24 cellular contexts compared by ENCODE assay signal in genomic region chr2:100812573-100812972, GRCh38. TPM values are rescaled to one million over a fixed set of nuclear protein-coding genes. Genes with fewer than 3 reads are reported as not detected.
DNase-seq lines count a peak whose midpoint lies in the region; ATAC-seq and TF ChIP-seq lines count a peak whose summit lies in the region.
"Had no signal": no experiment of that assay in that cellular context is flagged by ENCODE, and none has a peak within 500 bp of the region (broad histone marks: within the 10 kb centered on the region; RNA-seq: fewer than 3 reads in every experiment).

No MANE protein-coding gene starts in this region.

- ATAC-seq in T-helper 17 cell (no peak), HG03196 (IDR thresholded peaks at IDR 0.05; ENCODE audit: unreplicated experiment) (no peak)
- no peak for ATAC-seq in stimulated activated naive CD8-positive, alpha-beta T cell treated with anti-CD3 and anti-CD28 coated beads, Interleukin-15, amount 100 ng/mL, for 72 hours
- ATAC-seq: activated CD4-positive, CD25-positive, alpha-beta regulatory T cell treated with anti-CD3 and anti-CD28 coated beads, Interleukin-2, amount 50 U/mL, for 24 hours; left cardiac atrium had no signal

- TF ChIP-seq CTCF in chondrocyte (IDR thresholded peaks at IDR 0.05) = no peak

- H3K36me3 Mint-ChIP-seq in activated naive CD4-positive, alpha-beta T cell treated with anti-CD3 and anti-CD28 coated beads, Interleukin-2, amount 10 ng/mL, durations not matched to agents 7 days and 5 days = no peaks in the 10 kb centered on the region
- H3K36me3 Mint-ChIP-seq in T-helper 17 cell (ENCODE audit: low read depth) (no peaks in the 10 kb centered on the region), chondrocyte (ENCODE audit: low read depth) (peaks cover 4% of the 10 kb centered on the region)

- H3K4me3 Mint-ChIP-seq in activated naive CD4-positive, alpha-beta T cell treated with anti-CD3 and anti-CD28 coated beads, Interleukin-2, amount 10 ng/mL, durations not matched to agents 7 days and 5 days = no peak overlapping the region
- H3K4me3 Mint-ChIP-seq in T-helper 17 cell = peak overlapping the region; percentile 5
- H3K4me3 Mint-ChIP-seq in stimulated activated naive CD8-positive, alpha-beta T cell treated with anti-CD3 and anti-CD28 coated beads, Interleukin-15, amount 100 ng/mL, for 72 hours = peak overlapping the region in 1 of 2 donors; percentile 0
- no peak overlapping the region for H3K4me3 Mint-ChIP-seq in chondrocyte (ENCODE audit: unreplicated experiment)
- H3K4me3 Mint-ChIP-seq: nephron had no signal

- peaks cover 39% of the 10 kb centered on the region for H3K4me1 Mint-ChIP-seq in activated naive CD4-positive, alpha-beta T cell treated with anti-CD3 and anti-CD28 coated beads, Interleukin-2, amount 10 ng/mL, durations not matched to agents 7 days and 5 days
- H3K4me1 Mint-ChIP-seq in T-helper 17 cell (peaks cover 18% of the 10 kb centered on the region), chondrocyte (ENCODE audit: low read depth) (peaks cover 17% of the 10 kb centered on the region)
- peaks cover 42% of the 10 kb centered on the region for H3K4me1 Mint-ChIP-seq in stimulated activated naive CD8-positive, alpha-beta T cell treated with anti-CD3 and anti-CD28 coated beads, Interleukin-15, amount 100 ng/mL, for 72 hours

- DNase-seq in activated naive CD4-positive, alpha-beta T cell treated with anti-CD3 and anti-CD28 coated beads, Interleukin-2, amount 10 ng/mL, durations not matched to agents 7 days and 5 days = no peak
- DNase-seq in activated naive CD4-positive, alpha-beta T cell treated with anti-CD3 and anti-CD28 coated beads, Interleukin-2, amount 50 U/mL, for 16 hours = no peak
- DNase-seq in D341Med (ENCODE audit: low spot score) = peak; percentile 47
- no peak for DNase-seq in T-helper 17 cell
- DNase-seq in stimulated activated naive CD8-positive, alpha-beta T cell treated with anti-CD3 and anti-CD28 coated beads, Interleukin-15, amount 100 ng/mL, for 72 hours = no peak
- no peak for DNase-seq in chondrocyte (ENCODE audit: low spot score)
- DNase-seq: cortex of kidney; effector memory CD4-positive, alpha-beta T cell; HCEC 1CT; hippocampal formation; left cardiac atrium; NCI-H1436 treated with DMSO at 0.1 percent for 48 hours; NCI-H446; psoas muscle; RPMI8226; sigmoid colon; stimulated activated CD4-positive, alpha-beta T cell treated with anti-CD3 and anti-CD28 coated beads, Interleukin-12 subunit alpha, Interleukin-12 subunit beta, amount 100 ng/mL, for 4 hours; stimulated activated CD4-positive, alpha-beta T cell treated with anti-CD3 and anti-CD28 coated beads, Interleukin-2, amount 100 ng/mL, for 48 hours; tibial artery had no signal

- H3K9me3 ChIP-seq in T-helper 17 cell (ENCODE audit: control insufficient read depth, low read length, poor library complexity, severe bottlenecking) = no peaks in the 10 kb centered on the region
- H3K9me3 ChIP-seq: psoas muscle, sigmoid colon, SJSA1, tibial artery had no signal

- peaks cover 28% of the 10 kb centered on the region for H3K27me3 Mint-ChIP-seq in activated naive CD4-positive, alpha-beta T cell treated with anti-CD3 and anti-CD28 coated beads, Interleukin-2, amount 10 ng/mL, durations not matched to agents 7 days and 5 days
- peaks cover 3% of the 10 kb centered on the region for H3K27me3 Mint-ChIP-seq in T-helper 17 cell
- peaks cover 4% of the 10 kb centered on the region for H3K27me3 Mint-ChIP-seq in stimulated activated naive CD8-positive, alpha-beta T cell treated with anti-CD3 and anti-CD28 coated beads, Interleukin-15, amount 100 ng/mL, for 72 hours
- H3K27me3 Mint-ChIP-seq in chondrocyte (ENCODE audit: low read depth) = peaks cover 4% of the 10 kb centered on the region

- H3K27ac Mint-ChIP-seq in activated naive CD4-positive, alpha-beta T cell treated with anti-CD3 and anti-CD28 coated beads, Interleukin-2, amount 10 ng/mL, durations not matched to agents 7 days and 5 days = peak overlapping the region; percentile 89
- no peak overlapping the region for H3K27ac Mint-ChIP-seq in T-helper 17 cell
- H3K27ac Mint-ChIP-seq in stimulated activated naive CD8-positive, alpha-beta T cell treated with anti-CD3 and anti-CD28 coated beads, Interleukin-15, amount 100 ng/mL, for 72 hours = peak overlapping the region; percentile 2 to 22
- no peak overlapping the region for H3K27ac Mint-ChIP-seq in chondrocyte (ENCODE audit: unreplicated experiment)
- H3K27ac Mint-ChIP-seq: nephron had no signal

- CTCF ChIA-PET in activated naive CD4-positive, alpha-beta T cell treated with anti-CD3 and anti-CD28 coated beads, Interleukin-2, amount 10 ng/mL, durations not matched to agents 7 days and 5 days (lab: Charles Lee) = no interaction called here

- H3K9me3 Mint-ChIP-seq in activated naive CD4-positive, alpha-beta T cell treated with anti-CD3 and anti-CD28 coated beads, Interleukin-2, amount 10 ng/mL, durations not matched to agents 7 days and 5 days = no peaks in the 10 kb centered on the region
- H3K9me3 Mint-ChIP-seq in stimulated activated naive CD8-positive, alpha-beta T cell treated with anti-CD3 and anti-CD28 coated beads, Interleukin-15, amount 100 ng/mL, for 72 hours = no peaks in the 10 kb centered on the region
- H3K9me3 Mint-ChIP-seq in chondrocyte (ENCODE audit: low read depth) = peaks cover 9% of the 10 kb centered on the region

RNA-seq across cellular contexts. Expression of gene NPAS2, which starts 7.4 kb away (rescaled TPM):
- total RNA-seq in T-helper 17 cell (1 to 10 TPM; 4.6 to 5.9 TPM), chondrocyte (21.7 to 25.6 TPM (median 24.0 TPM) in 3 replicates)
- total RNA-seq: OCI-LY7 had no signal

Comparison
In these comparisons a context has a peak if more than half of its experiments do, and no peak if none do; other contexts are left out.
1. H3K27ac Mint-ChIP-seq: peak in activated naive CD4-positive, alpha-beta T cell treated with anti-CD3 and anti-CD28 coated beads, Interleukin-2, amount 10 ng/mL, durations not matched to agents 7 days and 5 days (single experiment) and stimulated activated naive CD8-positive, alpha-beta T cell treated with anti-CD3 and anti-CD28 coated beads, Interleukin-15, amount 100 ng/mL, for 72 hours (2 of 2); none in T-helper 17 cell (single experiment) and chondrocyte (single experiment).